8 cellular contexts compared by ENCODE assay signal in genomic region chr12:110079477-110080400, GRCh38. TPM values are rescaled to one million over a fixed set of nuclear protein-coding genes. Genes with fewer than 3 reads are reported as not detected.
A peak's percentile ranks its signal among the peaks of the same experiment; 100 is the strongest.
DNase-seq lines count a peak whose midpoint lies in the region; ATAC-seq and TF ChIP-seq lines count a peak whose summit lies in the region.

No MANE protein-coding gene starts in this region.

- H3K27me3 Mint-ChIP-seq in activated T-helper 1 cell treated with anti-CD3 and anti-CD28 coated beads, Interleukin-12 subunit alpha, Interleukin-12 subunit beta, Interleukin-2, Interleukin-4 antibody, amounts not matched to agents 30 ng/mL and 10 ng/mL and 1 ng/mL, durations not matched to agents 14 hours and 24 hours and 36 hours (ENCODE audit: insufficient read depth), result no peaks in the 10 kb centered on the region

- intact Hi-C loops in activated T-helper 1 cell treated with anti-CD3 and anti-CD28 coated beads, Interleukin-12 subunit alpha, Interleukin-12 subunit beta, Interleukin-2, Interleukin-4 antibody, amounts not matched to agents 30 ng/mL and 10 ng/mL and 1 ng/mL, durations not matched to agents 14 hours and 24 hours and 36 hours (cut with micrococcal nuclease), result loop anchor here (1.0 kb wide), 7 partner anchors 19 to 499 kb away; partner anchors contain the start of genes ATP2A2, C12orf76 and IFT81

- H3K4me3 ChIP-seq in right atrium auricular region, result peak overlapping the region in 1 of 2 donors; percentile 9

- peaks cover 43% of the 10 kb centered on the region for H3K4me1 Mint-ChIP-seq in activated T-helper 1 cell treated with anti-CD3 and anti-CD28 coated beads, Interleukin-12 subunit alpha, Interleukin-12 subunit beta, Interleukin-2, Interleukin-4 antibody, amounts not matched to agents 30 ng/mL and 10 ng/mL and 1 ng/mL, durations not matched to agents 14 hours and 24 hours and 36 hours (ENCODE audit: low read depth)

- no peak overlapping the region for H3K27ac ChIP-seq in right atrium auricular region

- H3K9me3 ChIP-seq in right atrium auricular region, result no peaks in the 10 kb centered on the region

- no peaks in the 10 kb centered on the region for H3K27me3 ChIP-seq in right atrium auricular region

- no peaks in the 10 kb centered on the region for H3K4me1 ChIP-seq in right atrium auricular region

- H3K36me3 Mint-ChIP-seq in activated T-helper 1 cell treated with anti-CD3 and anti-CD28 coated beads, Interleukin-12 subunit alpha, Interleukin-12 subunit beta, Interleukin-2, Interleukin-4 antibody, amounts not matched to agents 30 ng/mL and 10 ng/mL and 1 ng/mL, durations not matched to agents 14 hours and 24 hours and 36 hours (ENCODE audit: low read depth), result peaks cover 5% of the 10 kb centered on the region

- TF ChIP-seq CTCF in right atrium auricular region (IDR thresholded peaks at IDR 0.05), result no peak

- H3K4me3 Mint-ChIP-seq in activated T-helper 1 cell treated with anti-CD3 and anti-CD28 coated beads, Interleukin-12 subunit alpha, Interleukin-12 subunit beta, Interleukin-2, Interleukin-4 antibody, amounts not matched to agents 30 ng/mL and 10 ng/mL and 1 ng/mL, durations not matched to agents 14 hours and 24 hours and 36 hours, result peak overlapping the region; percentile 66

- ATAC-seq in GM18502 (IDR thresholded peaks at IDR 0.05; ENCODE audit: poor library complexity, unreplicated experiment) (peak; percentile 81), HG02678 (IDR thresholded peaks at IDR 0.05; ENCODE audit: unreplicated experiment) (peak; percentile 84)

- H3K27ac Mint-ChIP-seq in activated T-helper 1 cell treated with anti-CD3 and anti-CD28 coated beads, Interleukin-12 subunit alpha, Interleukin-12 subunit beta, Interleukin-2, Interleukin-4 antibody, amounts not matched to agents 30 ng/mL and 10 ng/mL and 1 ng/mL, durations not matched to agents 14 hours and 24 hours and 36 hours, result peak overlapping the region; percentile 98

- H3K9me3 Mint-ChIP-seq in activated T-helper 1 cell treated with anti-CD3 and anti-CD28 coated beads, Interleukin-12 subunit alpha, Interleukin-12 subunit beta, Interleukin-2, Interleukin-4 antibody, amounts not matched to agents 30 ng/mL and 10 ng/mL and 1 ng/mL, durations not matched to agents 14 hours and 24 hours and 36 hours, result peaks cover 9% of the 10 kb centered on the region

- H3K36me3 ChIP-seq in right atrium auricular region, result no peaks in the 10 kb centered on the region

- DNase-seq in NOMO-1 treated with DMSO at 0.1 percent for 48 hours (lab: John Stamatoyannopoulos, UW; ENCODE audit: unreplicated experiment), result peak; percentile 92
- DNase-seq in activated T-helper 1 cell treated with anti-CD3 and anti-CD28 coated beads, Interleukin-12 subunit alpha, Interleukin-12 subunit beta, Interleukin-2, Interleukin-4 antibody, amounts not matched to agents 30 ng/mL and 10 ng/mL and 1 ng/mL, durations not matched to agents 14 hours and 24 hours and 36 hours (ENCODE audit: low spot score), result peak; percentile 76
- peak; percentile 59 for DNase-seq in right atrium auricular region (ENCODE audit: low spot score)
- DNase-seq in stimulated activated CD4-positive, alpha-beta T cell treated with anti-CD3 and anti-CD28 coated beads, Interleukin-2, amount 100 ng/mL, for 24 hours, result peak; percentile 71
- DNase-seq in NCI-H1694 treated with DMSO at 0.1 percent for 48 hours (lab: John Stamatoyannopoulos, UW), result no peak
- no peak for DNase-seq in NCI-H2081 treated with DMSO at 0.1 percent for 48 hours (lab: John Stamatoyannopoulos, UW)

RNA-seq across cellular contexts. Expression of gene C12orf76, which starts 31.4 kb away (rescaled TPM):
- total RNA-seq in activated T-helper 1 cell treated with anti-CD3 and anti-CD28 coated beads, Interleukin-12 subunit alpha, Interleukin-12 subunit beta, Interleukin-2, Interleukin-4 antibody, amounts not matched to agents 30 ng/mL and 10 ng/mL and 1 ng/mL, durations not matched to agents 14 hours and 24 hours and 36 hours, result 20.3 and 20.8 TPM in 2 replicates
- total RNA-seq in right atrium auricular region, result 1 to 10 TPM; 8.6 to 9.0 TPM

RNA-seq across cellular contexts. Expression of gene IFT81, which starts 44.4 kb away (rescaled TPM):
- total RNA-seq in activated T-helper 1 cell treated with anti-CD3 and anti-CD28 coated beads, Interleukin-12 subunit alpha, Interleukin-12 subunit beta, Interleukin-2, Interleukin-4 antibody, amounts not matched to agents 30 ng/mL and 10 ng/mL and 1 ng/mL, durations not matched to agents 14 hours and 24 hours and 36 hours, result 0.91 and 1.2 TPM in 2 replicates
- total RNA-seq in right atrium auricular region, result 10 to 100 TPM in 1 of 2 donors, 1 to 10 TPM in 1; 7.5 to 12.0 TPM

Comparison
In these comparisons a context has a peak if more than half of its experiments do, and no peak if none do; other contexts are left out.
1. DNase-seq: peak in NOMO-1 treated with DMSO at 0.1 percent for 48 hours (single experiment), activated T-helper 1 cell treated with anti-CD3 and anti-CD28 coated beads, Interleukin-12 subunit alpha, Interleukin-12 subunit beta, Interleukin-2, Interleukin-4 antibody, amounts not matched to agents 30 ng/mL and 10 ng/mL and 1 ng/mL, durations not matched to agents 14 hours and 24 hours and 36 hours (single experiment), right atrium auricular region (single experiment) and stimulated activated CD4-positive, alpha-beta T cell treated with anti-CD3 and anti-CD28 coated beads, Interleukin-2, amount 100 ng/mL, for 24 hours (2 of 2); none in NCI-H1694 treated with DMSO at 0.1 percent for 48 hours (single experiment) and NCI-H2081 treated with DMSO at 0.1 percent for 48 hours (single experiment).